Comparison of ENCODE assay signal across 8 cellular contexts in genomic region chr10:14605231-14605925, GRCh38.
DNase-seq lines count a peak whose midpoint lies in the region; ATAC-seq and TF ChIP-seq lines count a peak whose summit lies in the region.

No MANE protein-coding gene starts in this region.

- H3K36me3 Mint-ChIP-seq in CD8-positive, alpha-beta memory T cell = peaks cover 5 to 28% (median 7%) of the 10 kb centered on the region in 3 donors
- peaks cover 36% of the 10 kb centered on the region for H3K36me3 Mint-ChIP-seq in activated T-helper 2 cell treated with anti-CD3 and anti-CD28 coated beads, Interferon-gamma antibody, Interleukin-2, Interleukin-4, amounts not matched to agents 10 μg/mL and 5 μg/mL and 100 μg/mL, durations not matched to agents 14 hours and 24 hours and 36 hours (ENCODE audit: low read depth)

- H3K9me3 ChIP-seq in CD8-positive, alpha-beta memory T cell (ENCODE audit: low read length) = no peaks in the 10 kb centered on the region
- H3K9me3 ChIP-seq in iPS-18c (ENCODE audit: control insufficient read depth, insufficient read depth, low read length) (no peaks in the 10 kb centered on the region), stomach (no peaks in the 10 kb centered on the region), testis (no peaks in the 10 kb centered on the region)

- WGBS in stomach, 5 donors = 30 to 43% (median 34%) methylated on average over 7 of the region's 7 CpGs
- 32 to 36% methylated on average over 7 of the region's 7 CpGs for WGBS in testis, 2 donors

- peaks cover 36 to 53% (median 46%) of the 10 kb centered on the region in 3 donors for H3K4me1 Mint-ChIP-seq in CD8-positive, alpha-beta memory T cell
- H3K4me1 Mint-ChIP-seq in activated T-helper 2 cell treated with anti-CD3 and anti-CD28 coated beads, Interferon-gamma antibody, Interleukin-2, Interleukin-4, amounts not matched to agents 10 μg/mL and 5 μg/mL and 100 μg/mL, durations not matched to agents 14 hours and 24 hours and 36 hours (ENCODE audit: low read depth) = peaks cover 70% of the 10 kb centered on the region

- H3K27me3 Mint-ChIP-seq in CD8-positive, alpha-beta memory T cell = no peaks in the 10 kb centered on the region
- no peaks in the 10 kb centered on the region for H3K27me3 Mint-ChIP-seq in activated T-helper 2 cell treated with anti-CD3 and anti-CD28 coated beads, Interferon-gamma antibody, Interleukin-2, Interleukin-4, amounts not matched to agents 10 μg/mL and 5 μg/mL and 100 μg/mL, durations not matched to agents 14 hours and 24 hours and 36 hours (ENCODE audit: low read depth)

- TF ChIP-seq POLR2A in stomach (IDR thresholded peaks at IDR 0.05) (no peak), testis (IDR thresholded peaks at IDR 0.05) (no peak)

- TF ChIP-seq CTCF in stomach (IDR thresholded peaks at IDR 0.05) (no peak), testis (IDR thresholded peaks at IDR 0.05) (no peak)

- peaks cover 32% of the 10 kb centered on the region for H3K4me1 ChIP-seq in CD8-positive, alpha-beta memory T cell (ENCODE audit: insufficient read depth, low read length)
- H3K4me1 ChIP-seq in stomach = peaks cover 19 to 48% (median 36%) of the 10 kb centered on the region in 4 donors
- peaks cover 5% of the 10 kb centered on the region for H3K4me1 ChIP-seq in testis

- no peak overlapping the region for H3K27ac ChIP-seq in CD8-positive, alpha-beta memory T cell (ENCODE audit: low read depth, low read length)
- H3K27ac ChIP-seq in stomach (peak overlapping the region in 4 of 5 donors; percentile 88 to 91 (median 90)), testis (peak overlapping the region in 1 of 2 donors; percentile 77)

- peak overlapping the region; percentile 62 for H3K4me3 ChIP-seq in CD8-positive, alpha-beta memory T cell (ENCODE audit: low read length)
- peak overlapping the region; percentile 70; the same call in 1 of the 2 replicates for H3K4me3 ChIP-seq in iPS-18c (ENCODE audit: insufficient read depth, low read depth, low read length)
- H3K4me3 ChIP-seq in stomach = peak overlapping the region; percentile 61 to 80 (median 70)
- H3K4me3 ChIP-seq in testis = no peak overlapping the region

- H3K27ac Mint-ChIP-seq in CD8-positive, alpha-beta memory T cell = peak overlapping the region; percentile 48 to 100 (median 94)
- H3K27ac Mint-ChIP-seq in activated T-helper 2 cell treated with anti-CD3 and anti-CD28 coated beads, Interferon-gamma antibody, Interleukin-2, Interleukin-4, amounts not matched to agents 10 μg/mL and 5 μg/mL and 100 μg/mL, durations not matched to agents 14 hours and 24 hours and 36 hours = peak overlapping the region; percentile 93

- peak; percentile 17 for ATAC-seq in GM19397 (IDR thresholded peaks at IDR 0.05; ENCODE audit: unreplicated experiment)
- ATAC-seq in HG03565 (IDR thresholded peaks at IDR 0.05; ENCODE audit: unreplicated experiment) = peak; percentile 42

- TF ChIP-seq EP300 in stomach (IDR thresholded peaks at IDR 0.05) = no peak

- DNase-seq in CD8-positive, alpha-beta memory T cell = peak in 1 of 5 donors; percentile 66
- DNase-seq in activated T-helper 2 cell treated with anti-CD3 and anti-CD28 coated beads, Interferon-gamma antibody, Interleukin-2, Interleukin-4, amounts not matched to agents 10 μg/mL and 5 μg/mL and 100 μg/mL, durations not matched to agents 14 hours and 24 hours and 36 hours (ENCODE audit: low spot score) = peak; percentile 40
- DNase-seq in stomach (no peak), testis (no peak), NCI-H345 (lab: John Stamatoyannopoulos, UW) (no peak)

- POLR2A ChIA-PET in CD8-positive, alpha-beta memory T cell (lab: Charles Lee) = interaction anchor here (1.1 to 1.5 kb wide), 2 partner anchors 13 to 43 kb away, joined by 3 read pairs; no protein-coding TSS in a partner anchor

- H3K9me3 Mint-ChIP-seq in CD8-positive, alpha-beta memory T cell = no peaks in the 10 kb centered on the region
- peaks cover 8% of the 10 kb centered on the region for H3K9me3 Mint-ChIP-seq in activated T-helper 2 cell treated with anti-CD3 and anti-CD28 coated beads, Interferon-gamma antibody, Interleukin-2, Interleukin-4, amounts not matched to agents 10 μg/mL and 5 μg/mL and 100 μg/mL, durations not matched to agents 14 hours and 24 hours and 36 hours

- CTCF ChIA-PET in CD8-positive, alpha-beta memory T cell (lab: Charles Lee) = interaction anchor here (1.0 to 1.1 kb wide), 2 partner anchors 10 to 42 kb away, joined by 3 read pairs; no protein-coding TSS in a partner anchor

- H3K36me3 ChIP-seq in CD8-positive, alpha-beta memory T cell (ENCODE audit: insufficient read depth, low read length) = no peaks in the 10 kb centered on the region
- H3K36me3 ChIP-seq in stomach (peaks cover 0 to 9% (median 4%) of the 10 kb centered on the region in 4 donors), testis (ENCODE audit: low read depth, missing control alignments) (no peaks in the 10 kb centered on the region)

- intact Hi-C loops in activated T-helper 2 cell treated with anti-CD3 and anti-CD28 coated beads, Interferon-gamma antibody, Interleukin-2, Interleukin-4, amounts not matched to agents 10 μg/mL and 5 μg/mL and 100 μg/mL, durations not matched to agents 14 hours and 24 hours and 36 hours (cut with micrococcal nuclease) = loop anchor here (1.0 to 10.0 kb wide), 12 partner anchors 17 to 519 kb away; partner anchors contain the start of genes CDNF, DCLRE1C, HSPA14 and MSANTD7
- intact Hi-C loops in stomach (cut with DNase I; ENCODE audit: low total_unique reads) (no loop called here), testis (cut with DNase I; ENCODE audit: low total_unique reads) (no loop called here)

- H3K27me3 ChIP-seq in CD8-positive, alpha-beta memory T cell (ENCODE audit: insufficient read depth, low read length, poor library complexity, severe bottlenecking) = no peaks in the 10 kb centered on the region
- H3K27me3 ChIP-seq in stomach (no peaks in the 10 kb centered on the region), testis (no peaks in the 10 kb centered on the region)

- H3K4me3 Mint-ChIP-seq in CD8-positive, alpha-beta memory T cell = peak overlapping the region; percentile 88 to 100 (median 93)
- peak overlapping the region; percentile 97 for H3K4me3 Mint-ChIP-seq in activated T-helper 2 cell treated with anti-CD3 and anti-CD28 coated beads, Interferon-gamma antibody, Interleukin-2, Interleukin-4, amounts not matched to agents 10 μg/mL and 5 μg/mL and 100 μg/mL, durations not matched to agents 14 hours and 24 hours and 36 hours (ENCODE audit: low read depth)

Comparison
In these comparisons a context has a peak if more than half of its experiments do, and no peak if none do; other contexts are left out.
1. H3K4me3 ChIP-seq: peak in CD8-positive, alpha-beta memory T cell (single experiment), iPS-18c (single experiment) and stomach (4 of 4); none in testis (0 of 2).